Comparison of ENCODE assay signal across 17 cellular contexts in the genomic region with DNA sequence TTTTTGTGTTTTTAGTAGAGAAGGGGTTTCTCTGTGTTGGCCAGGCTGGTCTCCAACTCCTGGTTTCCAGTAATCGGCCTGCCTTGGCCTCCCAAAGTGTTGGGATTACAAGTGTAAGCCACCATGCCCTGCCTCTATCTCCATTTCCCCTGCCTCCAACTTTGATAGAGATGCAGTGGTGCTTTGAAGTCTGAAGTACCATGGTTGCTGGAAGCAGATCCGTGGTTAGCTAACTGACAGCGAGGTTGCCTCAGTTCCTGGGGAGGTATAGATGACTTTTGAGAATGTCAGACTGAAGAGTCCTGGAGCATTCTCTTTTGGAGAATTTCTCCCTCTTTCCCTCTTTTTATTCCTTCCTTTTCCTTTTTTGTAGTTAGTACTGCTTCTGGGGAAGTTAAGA.
"Had no signal": no experiment of that assay in that cellular context is flagged by ENCODE, and none has a peak within 500 bp of the region (broad histone marks: within the 10 kb centered on the region; RNA-seq: fewer than 3 reads in every experiment).

No MANE protein-coding gene starts in this region.

- H3K9me3 Mint-ChIP-seq: activated B cell treated with CpG ODN at 0.5 μM for 24 hours, mesothelial cell of epicardium, nephron progenitor cell had no signal

- H3K27ac ChIP-seq: ascending aorta, spleen had no signal

- H3K36me3 ChIP-seq: ascending aorta, tibial nerve had no signal

- H3K27me3 Mint-ChIP-seq: activated B cell treated with CpG ODN at 0.5 μM for 24 hours had no signal

- H3K27me3 ChIP-seq: ascending aorta, spleen, tibial nerve had no signal

- H3K27ac Mint-ChIP-seq: activated B cell treated with CpG ODN at 0.5 μM for 24 hours, mesothelial cell of epicardium had no signal

- ATAC-seq: left lobe of liver had no signal

- H3K4me3 ChIP-seq: ascending aorta, spleen, tibial nerve had no signal

- H3K4me1 Mint-ChIP-seq: nephron progenitor cell had no signal

- H3K4me3 Mint-ChIP-seq: activated B cell treated with CpG ODN at 0.5 μM for 24 hours, mesothelial cell of epicardium, nephron progenitor cell had no signal

- H3K36me3 Mint-ChIP-seq: mesothelial cell of epicardium had no signal

- H3K9me3 ChIP-seq: ascending aorta, spleen, tibial nerve had no signal

- DNase-seq: activated B cell treated with CpG ODN at 0.5 μM for 24 hours; cerebellar nuclear complex; effector CD4-positive, alpha-beta T cell; kidney; nephron progenitor cell; nucleus accumbens; posterior cingulate gyrus; retina; spleen; stimulated activated CD4-positive, alpha-beta T cell treated with anti-CD3 and anti-CD28 coated beads, Interleukin-4, amount 100 ng/mL, for 4 hours; substantia nigra; SW 1271; T-helper 9 cell had no signal
